2 cellular contexts compared by ENCODE assay signal in the genomic region with DNA sequence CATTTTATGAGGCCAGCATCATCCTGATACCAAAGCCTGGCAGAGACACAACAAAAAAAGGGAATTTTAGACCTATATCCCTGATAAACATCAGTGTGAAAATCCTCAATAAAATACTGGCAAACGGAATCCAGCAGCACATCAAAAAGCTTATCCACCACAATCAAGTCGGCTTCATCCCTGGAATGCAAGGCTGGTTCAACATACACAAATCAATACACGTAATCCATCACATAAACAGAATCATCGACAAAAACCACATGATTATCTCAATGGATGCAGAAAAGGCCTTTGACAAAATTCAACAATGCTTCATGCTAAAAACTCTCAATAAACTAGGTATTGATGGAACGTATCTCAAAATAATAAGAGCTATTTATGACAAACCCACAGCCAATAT. TPM values are rescaled to one million over a fixed set of nuclear protein-coding genes. Genes with fewer than 3 reads are reported as not detected.
"Had no signal": no experiment of that assay in that cellular context is flagged by ENCODE, and none has a peak within 500 bp of the region (broad histone marks: within the 10 kb centered on the region; RNA-seq: fewer than 3 reads in every experiment).

No MANE protein-coding gene starts in this region.

RNA-seq across cellular contexts. Expression of gene ICA1, which starts 18.9 kb away (rescaled TPM):
- total RNA-seq: LHCN-M2, M059J had no signal
